Comparison of ENCODE assay signal across 8 cellular contexts in the genomic region with DNA sequence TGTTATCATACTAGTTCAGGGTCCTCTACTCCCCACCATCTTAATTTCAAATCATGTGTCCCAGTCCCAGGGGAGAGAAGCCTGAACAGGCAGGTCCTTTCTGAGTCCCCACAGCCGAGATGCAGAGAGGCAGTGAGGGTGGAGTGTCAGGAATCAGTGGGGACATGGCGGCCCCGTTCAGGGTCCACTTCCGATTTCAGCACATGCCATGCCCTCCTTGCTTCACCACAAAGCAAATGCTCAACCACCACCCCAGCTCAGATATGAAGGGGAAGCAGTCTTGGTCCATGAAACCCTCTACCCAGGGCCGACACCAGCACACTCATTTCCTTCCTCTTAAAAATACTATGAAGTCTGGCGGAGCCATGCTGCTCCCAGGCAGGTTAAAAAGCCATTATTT. TPM values are rescaled to one million over a fixed set of nuclear protein-coding genes. Genes with fewer than 3 reads are reported as not detected.
DNase-seq lines count a peak whose midpoint lies in the region; ATAC-seq lines count a peak whose summit lies in the region.

No MANE protein-coding gene starts in this region.

- H3K36me3 ChIP-seq in Karpas-422 (ENCODE audit: insufficient read depth, low read length) (no peaks in the 10 kb centered on the region), mesenchymal stem cell (ENCODE audit: control insufficient read depth in 1 of 2, insufficient read depth in 2 of 2, low read depth in 1 of 2, low read length in 2 of 2) (no peaks in the 10 kb centered on the region), GM23248 (ENCODE audit: low read depth) (no peaks in the 10 kb centered on the region)

- CTCF ChIA-PET in activated CD4-positive, alpha-beta memory T cell treated with anti-CD3 and anti-CD28 coated beads, Interleukin-2, amount 10 ng/mL, durations not matched to agents 7 days and 5 days (lab: Charles Lee), result interaction anchor here (0.6 to 11.5 kb wide), 9 partner anchors 12 to 452 kb away, joined by 3 to 179 read pairs (median 4); partner anchors contain the start of gene PMF1

- no peaks in the 10 kb centered on the region for H3K79me1 ChIP-seq in mesenchymal stem cell (replicated peaks; ENCODE audit: low read length, poor library complexity, severe bottlenecking)

- peaks cover 27% of the 10 kb centered on the region for H3F3A ChIP-seq in GM23248 (ENCODE audit: insufficient read depth)

- H3K79me2 ChIP-seq in Karpas-422 (ENCODE audit: low read length) (peaks cover 7% of the 10 kb centered on the region; the same call in 1 of the 2 replicates), GM23248 (ENCODE audit: insufficient read depth) (no peaks in the 10 kb centered on the region)

- H3K9me3 ChIP-seq in Karpas-422 (ENCODE audit: low read length), result no peaks in the 10 kb centered on the region
- no peaks in the 10 kb centered on the region for H3K9me3 ChIP-seq in mesenchymal stem cell (ENCODE audit: control insufficient read depth, low read length)
- no peaks in the 10 kb centered on the region for H3K9me3 ChIP-seq in GM23248 (ENCODE audit: low read depth)

- DNase-seq in GF-D8 (lab: John Stamatoyannopoulos, UW), result peak; percentile 84
- peak; percentile 61 for DNase-seq in Karpas-422
- DNase-seq in activated CD4-positive, alpha-beta memory T cell treated with anti-CD3 and anti-CD28 coated beads, Interleukin-2, amount 10 ng/mL, durations not matched to agents 7 days and 5 days, result no peak
- DNase-seq in mesenchymal stem cell, result peak; percentile 61
- no peak for DNase-seq in GM23248
- DNase-seq in NCI-H510A treated with DMSO at 0.1 percent for 48 hours (lab: John Stamatoyannopoulos, UW), result no peak
- no peak for DNase-seq in G401 (ENCODE audit: low spot score)

- H2BK12ac ChIP-seq in mesenchymal stem cell (ENCODE audit: low read length in 2 of 2), result no peak overlapping the region

- H3K27me3 ChIP-seq in Karpas-422 (ENCODE audit: low read length) (no peaks in the 10 kb centered on the region), mesenchymal stem cell (ENCODE audit: control insufficient read depth in 1 of 2, insufficient read depth in 1 of 2, low read length in 2 of 2) (peaks cover 4 to 41% of the 10 kb centered on the region in 2 experiments), GM23248 (replicated peaks; ENCODE audit: insufficient read depth) (no peaks in the 10 kb centered on the region)

- no peak for ATAC-seq in GM18909 (IDR thresholded peaks at IDR 0.05; ENCODE audit: poor library complexity, unreplicated experiment)

- H2BK120ac ChIP-seq in mesenchymal stem cell (ENCODE audit: low read depth, low read length), result no peak overlapping the region

- no peak overlapping the region; the same call in 1 of the 2 replicates for H3K4me3 ChIP-seq in Karpas-422 (ENCODE audit: low read length)
- no peak overlapping the region for H3K4me3 ChIP-seq in mesenchymal stem cell (ENCODE audit: insufficient read depth in 1 of 2, low read depth in 1 of 2, low read length in 2 of 2)
- no peak overlapping the region for H3K4me3 ChIP-seq in GM23248

- no peak overlapping the region for H4K8ac ChIP-seq in mesenchymal stem cell (ENCODE audit: low read length)

- H3K14ac ChIP-seq in mesenchymal stem cell (ENCODE audit: low read length in 2 of 2), result no peak overlapping the region

- no peaks in the 10 kb centered on the region for H4K20me1 ChIP-seq in Karpas-422 (ENCODE audit: insufficient read depth, low read depth, low read length)
- H4K20me1 ChIP-seq in GM23248 (ENCODE audit: insufficient read depth), result no peaks in the 10 kb centered on the region

- in situ Hi-C loops in GM23248 (cut with MboI) (loop anchor here (10.0 kb wide), 1 partner anchor 77 kb away; no protein-coding TSS in a partner anchor), G401 (cut with HindIII; ENCODE audit: low sequenced_read_pairs) (no loop called here)

- no peak overlapping the region for H2BK15ac ChIP-seq in mesenchymal stem cell (ENCODE audit: low read depth, poor library complexity, severe bottlenecking)

- POLR2A ChIA-PET in activated CD4-positive, alpha-beta memory T cell treated with anti-CD3 and anti-CD28 coated beads, Interleukin-2, amount 10 ng/mL, durations not matched to agents 7 days and 5 days (lab: Charles Lee), result interaction anchor here (1.0 to 4.7 kb wide), 7 partner anchors 13 to 76 kb away, joined by 3 to 43 read pairs (median 8); partner anchors contain the start of genes PMF1 and SLC25A44

- no peaks in the 10 kb centered on the region for H3K27me3 Mint-ChIP-seq in activated CD4-positive, alpha-beta memory T cell treated with anti-CD3 and anti-CD28 coated beads, Interleukin-2, amount 10 ng/mL, durations not matched to agents 7 days and 5 days

- H3K9ac ChIP-seq in Karpas-422 (ENCODE audit: low read length), result peak overlapping the region; percentile 35; the same call in 1 of the 2 replicates
- no peak overlapping the region for H3K9ac ChIP-seq in mesenchymal stem cell (ENCODE audit: low read length)
- H3K9ac ChIP-seq in GM23248, result no peak overlapping the region

- H3K4me2 ChIP-seq in Karpas-422 (ENCODE audit: low read depth, low read length, poor library complexity, severe bottlenecking), result peak overlapping the region; percentile 53
- no peak overlapping the region for H3K4me2 ChIP-seq in mesenchymal stem cell (ENCODE audit: low read length, poor library complexity, severe bottlenecking)
- H3K4me2 ChIP-seq in GM23248 (ENCODE audit: unreplicated experiment), result no peak overlapping the region

- H3K4me1 Mint-ChIP-seq in activated CD4-positive, alpha-beta memory T cell treated with anti-CD3 and anti-CD28 coated beads, Interleukin-2, amount 10 ng/mL, durations not matched to agents 7 days and 5 days, result peaks cover 39% of the 10 kb centered on the region

- no peaks in the 10 kb centered on the region for H3K36me3 Mint-ChIP-seq in activated CD4-positive, alpha-beta memory T cell treated with anti-CD3 and anti-CD28 coated beads, Interleukin-2, amount 10 ng/mL, durations not matched to agents 7 days and 5 days (ENCODE audit: low read depth)

- H3K9me2 ChIP-seq in Karpas-422 (replicated peaks; ENCODE audit: insufficient read depth, low read length) (no peaks in the 10 kb centered on the region), GM23248 (ENCODE audit: insufficient read depth) (no peaks in the 10 kb centered on the region)

- 93% methylated on average over 5 of the region's 6 CpGs for WGBS in mesenchymal stem cell
- 31 to 33% methylated on average over 6 of the region's 6 CpGs for WGBS in GM23248 (ENCODE audit: low coverage in 1 of 2, low lambda C conversion rate in 2 of 2, missing lambda C conversion rate in 2 of 2), 2 experiments

- H2BK5ac ChIP-seq in mesenchymal stem cell (ENCODE audit: low read depth, low read length, poor library complexity, severe bottlenecking), result no peak overlapping the region

- no peak overlapping the region for H3K23ac ChIP-seq in mesenchymal stem cell (ENCODE audit: low read length in 2 of 2)

- no peaks in the 10 kb centered on the region for H3K9me3 Mint-ChIP-seq in activated CD4-positive, alpha-beta memory T cell treated with anti-CD3 and anti-CD28 coated beads, Interleukin-2, amount 10 ng/mL, durations not matched to agents 7 days and 5 days

- H3K4ac ChIP-seq in mesenchymal stem cell (ENCODE audit: low read depth in 1 of 2, low read length in 2 of 2), result no peak overlapping the region

- H3K18ac ChIP-seq in mesenchymal stem cell (ENCODE audit: low read depth in 1 of 2, low read length in 2 of 2), result no peak overlapping the region

- H2AFZ ChIP-seq in Karpas-422 (ENCODE audit: low read length), result peak overlapping the region; percentile 93
- no peak overlapping the region for H2AFZ ChIP-seq in mesenchymal stem cell (ENCODE audit: low read depth, low read length)
- no peak overlapping the region for H2AFZ ChIP-seq in GM23248

- H3K27ac ChIP-seq in Karpas-422 (ENCODE audit: low read length), result peak overlapping the region; percentile 92
- no peak overlapping the region for H3K27ac ChIP-seq in mesenchymal stem cell (ENCODE audit: low read length, poor library complexity, severe bottlenecking)
- no peak overlapping the region for H3K27ac ChIP-seq in GM23248

- H3K27ac Mint-ChIP-seq in activated CD4-positive, alpha-beta memory T cell treated with anti-CD3 and anti-CD28 coated beads, Interleukin-2, amount 10 ng/mL, durations not matched to agents 7 days and 5 days, result peak overlapping the region; percentile 73

- H3K4me1 ChIP-seq in Karpas-422 (ENCODE audit: low read length), result peaks cover 75% of the 10 kb centered on the region
- peaks cover 24% of the 10 kb centered on the region for H3K4me1 ChIP-seq in mesenchymal stem cell (ENCODE audit: control insufficient read depth, insufficient read depth, low read depth, low read length)
- peaks cover 37% of the 10 kb centered on the region for H3K4me1 ChIP-seq in GM23248 (ENCODE audit: insufficient read depth)

- no peak overlapping the region for H2AK5ac ChIP-seq in mesenchymal stem cell (ENCODE audit: low read length, severe bottlenecking)

- H4K91ac ChIP-seq in mesenchymal stem cell (ENCODE audit: low read length), result no peak overlapping the region

- no peak overlapping the region for H3K4me3 Mint-ChIP-seq in activated CD4-positive, alpha-beta memory T cell treated with anti-CD3 and anti-CD28 coated beads, Interleukin-2, amount 10 ng/mL, durations not matched to agents 7 days and 5 days

RNA-seq across cellular contexts. Expression of gene SEMA4A, which starts 5.1 kb away (rescaled TPM):
- 46.7 and 66.7 TPM in 2 replicates for total RNA-seq in Karpas-422 (2014; rRNA removed; shearing (Covaris generic); ENCODE audit: low replicate concordance)
- total RNA-seq in activated CD4-positive, alpha-beta memory T cell treated with anti-CD3 and anti-CD28 coated beads, Interleukin-2, amount 10 ng/mL, durations not matched to agents 7 days and 5 days, result 10 to 100 TPM; 20.8 to 21.5 TPM
- 0.61 TPM for polyA plus RNA-seq in mesenchymal stem cell (2013, experiment 1 of 2)
- polyA plus RNA-seq in mesenchymal stem cell (2013, experiment 2 of 2), result 0.40 TPM
- total RNA-seq in GM23248 (2014; rRNA removed; shearing (Covaris generic)), result 1.1 TPM in 1 of 2 replicates, not detected in the other
- 0.35 and 0.51 TPM in 2 replicates for polyA plus RNA-seq in GM23248 (2016; fragmentation: Nextera tagmentation; extraction: Ambion mirVana)
- 1.8 and 2.0 TPM in 2 replicates for total RNA-seq in G401 (2014; rRNA removed; shearing (Covaris generic))

RNA-seq across cellular contexts. Expression of gene LMNA, which starts 33.7 kb away (rescaled TPM):
- 27.5 and 41.6 TPM in 2 replicates for total RNA-seq in Karpas-422 (2014; rRNA removed; shearing (Covaris generic); ENCODE audit: low replicate concordance)
- total RNA-seq in activated CD4-positive, alpha-beta memory T cell treated with anti-CD3 and anti-CD28 coated beads, Interleukin-2, amount 10 ng/mL, durations not matched to agents 7 days and 5 days, result 100 to 1,000 TPM in 1 of 2 experiments, 10 to 100 TPM in 1; 93.6 to 101 TPM
- 732 TPM for polyA plus RNA-seq in mesenchymal stem cell (2013, experiment 1 of 2)
- 747 TPM for polyA plus RNA-seq in mesenchymal stem cell (2013, experiment 2 of 2)
- 1,219 and 1,322 TPM in 2 replicates for total RNA-seq in GM23248 (2014; rRNA removed; shearing (Covaris generic))
- polyA plus RNA-seq in GM23248 (2016; fragmentation: Nextera tagmentation; extraction: Ambion mirVana), result 1,230 and 1,270 TPM in 2 replicates
- total RNA-seq in G401 (2014; rRNA removed; shearing (Covaris generic)), result 314 and 341 TPM in 2 replicates

RNA-seq across cellular contexts. Expression of gene SLC25A44, which starts 45.7 kb away (rescaled TPM):
- total RNA-seq in Karpas-422 (2014; rRNA removed; shearing (Covaris generic); ENCODE audit: low replicate concordance), result 16.8 and 24.0 TPM in 2 replicates
- total RNA-seq in activated CD4-positive, alpha-beta memory T cell treated with anti-CD3 and anti-CD28 coated beads, Interleukin-2, amount 10 ng/mL, durations not matched to agents 7 days and 5 days, result 10 to 100 TPM; 27.7 to 36.3 TPM
- polyA plus RNA-seq in mesenchymal stem cell (2013, experiment 1 of 2), result 21.8 TPM
- 20.8 TPM for polyA plus RNA-seq in mesenchymal stem cell (2013, experiment 2 of 2)
- total RNA-seq in GM23248 (2014; rRNA removed; shearing (Covaris generic)), result 12.4 and 14.3 TPM in 2 replicates
- 15.4 and 16.4 TPM in 2 replicates for polyA plus RNA-seq in GM23248 (2016; fragmentation: Nextera tagmentation; extraction: Ambion mirVana)
- 7.3 and 11.9 TPM in 2 replicates for total RNA-seq in G401 (2014; rRNA removed; shearing (Covaris generic))

Comparison
In these comparisons a context has a peak if more than half of its experiments do, and no peak if none do; other contexts are left out.
1. DNase-seq: peak in GF-D8 (single experiment), Karpas-422 (single experiment) and mesenchymal stem cell (single experiment); none in activated CD4-positive, alpha-beta memory T cell treated with anti-CD3 and anti-CD28 coated beads, Interleukin-2, amount 10 ng/mL, durations not matched to agents 7 days and 5 days (single experiment), GM23248 (single experiment), NCI-H510A treated with DMSO at 0.1 percent for 48 hours (single experiment) and G401 (single experiment).